Comparison of ENCODE assay signal across 2 cellular contexts in the genomic region with DNA sequence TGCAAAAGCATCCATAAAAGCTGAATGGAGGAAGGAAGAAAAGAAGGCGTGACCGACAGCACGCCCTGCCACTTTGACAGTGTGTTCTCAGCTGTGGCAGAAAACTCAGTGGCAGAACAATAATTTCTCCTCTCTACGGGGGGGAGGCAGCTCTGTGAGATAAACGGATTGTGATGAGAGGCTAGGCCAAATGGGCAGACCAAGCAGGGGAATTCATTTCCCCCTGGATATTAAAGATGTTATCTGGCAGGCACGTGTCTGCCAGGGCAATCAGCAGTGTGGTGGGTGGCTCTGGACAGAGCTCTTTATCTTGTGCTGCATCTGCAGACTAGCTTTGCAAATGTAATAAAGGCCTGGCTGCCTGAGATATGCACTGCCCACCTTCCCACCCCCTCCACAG.
TF ChIP-seq lines count a peak whose summit lies in the region.

No MANE protein-coding gene starts in this region.

TF ChIP-seq in SK-N-SH, 30 proteins besides CTCF, POLR2A, EP300 and RAD21 (continues in another document):
- TF ChIP-seq, protein P1, sequence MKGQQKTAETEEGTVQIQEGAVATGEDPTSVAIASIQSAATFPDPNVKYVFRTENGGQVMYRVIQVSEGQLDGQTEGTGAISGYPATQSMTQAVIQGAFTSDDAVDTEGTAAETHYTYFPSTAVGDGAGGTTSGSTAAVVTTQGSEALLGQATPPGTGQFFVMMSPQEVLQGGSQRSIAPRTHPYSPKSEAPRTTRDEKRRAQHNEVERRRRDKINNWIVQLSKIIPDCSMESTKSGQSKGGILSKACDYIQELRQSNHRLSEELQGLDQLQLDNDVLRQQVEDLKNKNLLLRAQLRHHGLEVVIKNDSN (IDR thresholded peaks at IDR 0.05; ENCODE audit: borderline replicate concordance, low read depth), result peak; percentile 49; the same call in 1 of the 2 replicates
- TF ChIP-seq EZH2phosphoT487 (IDR thresholded peaks at IDR 0.05; ENCODE audit: borderline replicate concordance, low read depth) (no peak), NFIC (IDR thresholded peaks at IDR 0.05; ENCODE audit: borderline replicate concordance) (no peak), ELF1 (IDR thresholded peaks at IDR 0.05) (no peak), RFX5 (IDR thresholded peaks at IDR 0.05; ENCODE audit: low read length) (no peak; the same call in 1 of the 2 replicates), JUND (IDR thresholded peaks at IDR 0.05) (no peak), SIN3A (IDR thresholded peaks at IDR 0.05; ENCODE audit: borderline replicate concordance, low read depth, low read length) (peak; percentile 70; the same call in 1 of the 2 replicates), SMC3 (IDR thresholded peaks at IDR 0.05; ENCODE audit: low read depth, low read length) (peak; percentile 15; the same call in 1 of the 2 replicates), CHD2 (IDR thresholded peaks at IDR 0.05; ENCODE audit: low read length, partially characterized antibody) (peak; percentile 96), RCOR1 (IDR thresholded peaks at IDR 0.05; ENCODE audit: low read length) (peak; percentile 100), YY1 (IDR thresholded peaks at IDR 0.05; ENCODE audit: low read depth) (no peak), FOSL2 (IDR thresholded peaks at IDR 0.05; ENCODE audit: borderline replicate concordance, low read depth) (no peak), ZBTB33 (IDR thresholded peaks at IDR 0.05; ENCODE audit: borderline replicate concordance, low read depth) (no peak), POLR2AphosphoS5 (IDR thresholded peaks at IDR 0.05; ENCODE audit: low read depth, low read length) (0 out of 2 replicates have a peak, but pooled peaks have one; percentile 30), NRF1 (IDR thresholded peaks at IDR 0.05; ENCODE audit: low read depth, low read length) (no peak), RXRA (IDR thresholded peaks at IDR 0.05; ENCODE audit: borderline replicate concordance, low read depth) (no peak), TAF1 (IDR thresholded peaks at IDR 0.05; ENCODE audit: borderline replicate concordance, low read depth, low read length) (no peak), TCF12 (IDR thresholded peaks at IDR 0.05) (peak; percentile 56; the same call in 1 of the 2 replicates), FOXJ3 (CRISPR knock-in tag; IDR thresholded peaks at IDR 0.05) (peak; percentile 94), GATA2 (CRISPR knock-in tag; IDR thresholded peaks at IDR 0.05) (peak; percentile 99)
- TF ChIP-seq, protein P2, sequence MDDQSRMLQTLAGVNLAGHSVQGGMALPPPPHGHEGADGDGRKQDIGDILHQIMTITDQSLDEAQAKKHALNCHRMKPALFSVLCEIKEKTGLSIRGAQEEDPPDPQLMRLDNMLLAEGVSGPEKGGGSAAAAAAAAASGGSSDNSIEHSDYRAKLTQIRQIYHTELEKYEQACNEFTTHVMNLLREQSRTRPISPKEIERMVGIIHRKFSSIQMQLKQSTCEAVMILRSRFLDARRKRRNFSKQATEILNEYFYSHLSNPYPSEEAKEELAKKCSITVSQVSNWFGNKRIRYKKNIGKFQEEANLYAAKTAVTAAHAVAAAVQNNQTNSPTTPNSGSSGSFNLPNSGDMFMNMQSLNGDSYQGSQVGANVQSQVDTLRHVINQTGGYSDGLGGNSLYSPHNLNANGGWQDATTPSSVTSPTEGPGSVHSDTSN (IDR thresholded peaks at IDR 0.05), result no peak
- TF ChIP-seq, protein P3, sequence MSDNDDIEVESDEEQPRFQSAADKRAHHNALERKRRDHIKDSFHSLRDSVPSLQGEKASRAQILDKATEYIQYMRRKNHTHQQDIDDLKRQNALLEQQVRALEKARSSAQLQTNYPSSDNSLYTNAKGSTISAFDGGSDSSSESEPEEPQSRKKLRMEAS (IDR thresholded peaks at IDR 0.05; ENCODE audit: low read depth), result peak; percentile 57
- TF ChIP-seq, protein P4, sequence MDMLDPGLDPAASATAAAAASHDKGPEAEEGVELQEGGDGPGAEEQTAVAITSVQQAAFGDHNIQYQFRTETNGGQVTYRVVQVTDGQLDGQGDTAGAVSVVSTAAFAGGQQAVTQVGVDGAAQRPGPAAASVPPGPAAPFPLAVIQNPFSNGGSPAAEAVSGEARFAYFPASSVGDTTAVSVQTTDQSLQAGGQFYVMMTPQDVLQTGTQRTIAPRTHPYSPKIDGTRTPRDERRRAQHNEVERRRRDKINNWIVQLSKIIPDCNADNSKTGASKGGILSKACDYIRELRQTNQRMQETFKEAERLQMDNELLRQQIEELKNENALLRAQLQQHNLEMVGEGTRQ (IDR thresholded peaks at IDR 0.05; ENCODE audit: borderline replicate concordance, low read depth, low read length), result no peak; the same call in 1 of the 2 replicates

TF ChIP-seq in HEK293T, 16 proteins besides CTCF, POLR2A, EP300 and RAD21:
- TF ChIP-seq ZNF384 (IDR thresholded peaks at IDR 0.05), result no peak
- TF ChIP-seq CTBP1 (IDR thresholded peaks at IDR 0.05; ENCODE audit: borderline replicate concordance), result no peak
- TF ChIP-seq LEF1 (IDR thresholded peaks at IDR 0.05; ENCODE audit: borderline replicate concordance), result no peak
- no peak for TF ChIP-seq FOXK2 (IDR thresholded peaks at IDR 0.05)
- TF ChIP-seq SP1 (IDR thresholded peaks at IDR 0.05), result no peak
- TF ChIP-seq TARDBP (IDR thresholded peaks at IDR 0.05), result no peak
